In the genomic region with DNA sequence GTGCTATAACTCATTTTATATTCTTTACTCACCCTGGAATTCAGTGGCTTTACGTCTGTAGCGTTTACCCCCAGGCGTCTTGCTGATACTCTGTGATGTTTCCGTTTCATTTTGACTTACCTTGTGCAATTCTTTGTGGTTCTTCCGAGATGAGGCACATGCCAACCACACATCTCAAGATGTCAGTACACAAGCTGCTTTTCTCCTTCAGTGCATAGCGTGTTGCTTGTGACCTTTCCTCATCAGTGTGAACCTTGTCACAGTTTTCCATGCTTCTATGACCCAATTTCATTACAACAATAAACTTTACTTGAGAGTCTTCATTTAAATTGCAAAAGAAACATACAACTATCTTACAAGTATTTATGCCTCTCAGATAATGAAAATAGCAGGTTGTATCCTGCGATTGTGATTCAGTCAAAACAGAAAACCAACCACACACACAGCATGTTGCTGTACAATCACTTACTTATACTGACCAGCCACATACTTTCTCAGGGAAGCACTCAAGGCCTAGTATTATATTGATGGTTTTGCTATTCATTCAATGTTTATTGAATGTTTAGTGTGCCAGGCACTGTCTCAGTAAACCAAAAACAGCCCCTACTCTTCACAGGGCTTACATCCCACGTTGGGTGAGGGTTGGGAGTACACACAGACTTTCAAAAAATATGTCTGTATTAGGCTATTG, we compare ENCODE assay signal across 8 cellular contexts. TPM values are rescaled to one million over a fixed set of nuclear protein-coding genes. Genes with fewer than 3 reads are reported as not detected.
DNase-seq lines count a peak whose midpoint lies in the region; ATAC-seq and TF ChIP-seq lines count a peak whose summit lies in the region.

No MANE protein-coding gene starts in this region.

- no TSS peak for BruUV-seq in IMR-90 (replicated peaks; lab: Mats Ljungman, UMichigan)

- H3K4ac ChIP-seq in IMR-90 (ENCODE audit: low read depth, low read length): peak overlapping the region; percentile 12

- peak overlapping the region; percentile 30 for H2BK120ac ChIP-seq in IMR-90 (ENCODE audit: low read depth, low read length)

- H3K4me1 Mint-ChIP-seq in natural killer cell treated with Interleukin-12 subunit alpha and Interleukin-12 subunit beta and Interleukin-15 and Interleukin-18, amount 100 ng/mL, for 72 hours (ENCODE audit: low read depth in 2 of 2): peaks cover 36 to 50% of the 10 kb centered on the region in 2 donors

- H4K5ac ChIP-seq in IMR-90 (ENCODE audit: low read depth, low read length): peak overlapping the region; percentile 34; the same call in 1 of the 2 replicates

- H3K27me3 ChIP-seq in IMR-90 (ENCODE audit: control insufficient read depth, insufficient read depth, low read length): no peaks in the 10 kb centered on the region

- no peaks in the 10 kb centered on the region for H3K36me3 Mint-ChIP-seq in natural killer cell treated with Interleukin-12 subunit alpha and Interleukin-12 subunit beta and Interleukin-15 and Interleukin-18, amount 100 ng/mL, for 72 hours

- H2AFZ ChIP-seq in IMR-90 (replicated peaks; ENCODE audit: low read length, poor library complexity): peak overlapping the region; percentile 2

- no peak for TF ChIP-seq CTCF in IMR-90 (conservative IDR thresholded peaks at IDR 0.05; ENCODE audit: low read depth, low read length)

- peak overlapping the region; percentile 7; the same call in 1 of the 2 replicates for H3K27ac ChIP-seq in IMR-90 (ENCODE audit: insufficient read depth, low read length)

- H3K18ac ChIP-seq in IMR-90 (ENCODE audit: low read depth, low read length): peak overlapping the region; percentile 45; the same call in 1 of the 2 replicates

- H2BK15ac ChIP-seq in IMR-90 (ENCODE audit: low read depth, low read length): no peak overlapping the region

- no peak overlapping the region for H3K23ac ChIP-seq in IMR-90 (ENCODE audit: low read depth, low read length)

- TF ChIP-seq RAD21 in IMR-90 (IDR thresholded peaks at IDR 0.05; ENCODE audit: low read length): no peak

- H3K9ac ChIP-seq in IMR-90 (ENCODE audit: low read depth, low read length): no peak overlapping the region

- no peaks in the 10 kb centered on the region for H3K79me1 ChIP-seq in IMR-90 (ENCODE audit: low read depth in 1 of 2, low read length in 2 of 2)

- CTCF ChIA-PET in IMR-90 (lab: Yijun Ruan, JAX): interaction anchor here (0.6 to 0.8 kb wide), 2 partner anchors 57 to 1184 kb away, joined by 3 to 8 read pairs; no protein-coding TSS in a partner anchor

- peak overlapping the region; percentile 85 for H3K4me2 ChIP-seq in IMR-90 (ENCODE audit: low read depth, low read length)

- H3K56ac ChIP-seq in IMR-90 (ENCODE audit: extremely low read depth, insufficient read depth, low read length): no peak overlapping the region

- H3K36me3 ChIP-seq in IMR-90 (ENCODE audit: control insufficient read depth, insufficient read depth, low read length): no peaks in the 10 kb centered on the region

- no peak overlapping the region for H2AK9ac ChIP-seq in IMR-90 (replicated peaks; ENCODE audit: low read depth, low read length, poor library complexity)

- no peak overlapping the region for H2BK20ac ChIP-seq in IMR-90 (ENCODE audit: low read depth, low read length)

- peaks cover 3% of the 10 kb centered on the region; the same call in 1 of the 2 replicates for H3K9me1 ChIP-seq in IMR-90 (ENCODE audit: insufficient read depth, low read length)

- no peak overlapping the region; the same call in 1 of the 2 replicates for H2AK5ac ChIP-seq in IMR-90 (ENCODE audit: low read depth, low read length)

- DNase-seq in CD1c-positive myeloid dendritic cell (ENCODE audit: extremely low spot score) (peak; percentile 66), IMR-90 (peak; percentile 62), activated T-cell treated with anti-CD3 and anti-CD28 coated beads for 24 hours (ENCODE audit: low read depth) (peak; percentile 55), NCI-H1694 (lab: John Stamatoyannopoulos, UW) (no peak), GM03348 (ENCODE audit: low spot score) (no peak), HUDEP-2 (lab: John Stamatoyannopoulos, UW; ENCODE audit: unreplicated experiment in 76 of 76) (no peak)
- DNase-seq in natural killer cell treated with Interleukin-12 subunit alpha and Interleukin-12 subunit beta and Interleukin-15 and Interleukin-18, amount 100 ng/mL, for 72 hours (ENCODE audit: low spot score): peak; percentile 85

- H3K4me3 ChIP-seq in IMR-90 (ENCODE audit: insufficient read depth, low read depth, low read length): no peak overlapping the region

- ATAC-seq in GM21390 (IDR thresholded peaks at IDR 0.05; ENCODE audit: unreplicated experiment) (peak; percentile 81), IMR-90 (ENCODE audit: low read depth) (no peak)
- peak; percentile 78 to 86 for ATAC-seq in natural killer cell treated with Interleukin-12 subunit alpha and Interleukin-12 subunit beta and Interleukin-15 and Interleukin-18, amount 100 ng/mL, for 72 hours

- no peak overlapping the region for H4K8ac ChIP-seq in IMR-90 (ENCODE audit: low read depth in 2 of 2, low read length in 2 of 2)

- H3K14ac ChIP-seq in IMR-90 (replicated peaks; ENCODE audit: low read depth, low read length): peak overlapping the region; percentile 19

- H3K9me3 ChIP-seq in IMR-90 (ENCODE audit: control insufficient read depth, insufficient read depth, low read length): no peaks in the 10 kb centered on the region

- H3K27me3 Mint-ChIP-seq in natural killer cell treated with Interleukin-12 subunit alpha and Interleukin-12 subunit beta and Interleukin-15 and Interleukin-18, amount 100 ng/mL, for 72 hours: no peaks in the 10 kb centered on the region

- dilution Hi-C loops in IMR-90 (cut with HindIII; ENCODE audit: low sequenced_read_pairs, unreplicated experiment): no loop called here

- WGBS in IMR-90 (ENCODE audit: extremely low coverage in 2 of 2, insufficient read length in 1 of 2), 2 experiments: 63% methylated on average over 6 of the region's 8 CpGs; no CpG with 5 or more reads in 1 of the 2 experiments

- POLR2A ChIA-PET in IMR-90 (lab: Charles Lee; ENCODE audit: unreplicated experiment): no interaction called here

- H3K4me1 ChIP-seq in IMR-90 (ENCODE audit: control insufficient read depth, insufficient read depth, low read length): peaks cover 7% of the 10 kb centered on the region

- TF ChIP-seq POLR2A in IMR-90 (IDR thresholded peaks at IDR 0.05; ENCODE audit: low read depth, low read length): no peak

- in situ Hi-C loops in IMR-90 (cut with MboI; ENCODE audit: low sequenced_read_pairs): no loop called here

- H4K91ac ChIP-seq in IMR-90 (ENCODE audit: insufficient read depth, low read depth, low read length): no peak overlapping the region; the same call in 1 of the 2 replicates

- intact Hi-C loops in IMR-90 (cut with micrococcal nuclease): no loop called here

- H3K9me3 Mint-ChIP-seq in natural killer cell treated with Interleukin-12 subunit alpha and Interleukin-12 subunit beta and Interleukin-15 and Interleukin-18, amount 100 ng/mL, for 72 hours: no peaks in the 10 kb centered on the region

- H3K4me3 Mint-ChIP-seq in natural killer cell treated with Interleukin-12 subunit alpha and Interleukin-12 subunit beta and Interleukin-15 and Interleukin-18, amount 100 ng/mL, for 72 hours: peak overlapping the region; percentile 55

- H2BK5ac ChIP-seq in IMR-90 (ENCODE audit: low read depth, low read length, poor library complexity, severe bottlenecking): peak overlapping the region; percentile 10

- peak overlapping the region; percentile 78 to 82 for H3K27ac Mint-ChIP-seq in natural killer cell treated with Interleukin-12 subunit alpha and Interleukin-12 subunit beta and Interleukin-15 and Interleukin-18, amount 100 ng/mL, for 72 hours

- H4K20me1 ChIP-seq in IMR-90 (ENCODE audit: insufficient read depth, low read length): no peaks in the 10 kb centered on the region

TF ChIP-seq in IMR-90, 13 proteins besides CTCF, POLR2A, EP300 and RAD21:
- TF ChIP-seq RCOR1 (IDR thresholded peaks at IDR 0.05; ENCODE audit: insufficient replicate concordance, low read length) (no peak), BHLHE40 (IDR thresholded peaks at IDR 0.05; ENCODE audit: low read depth, low read length) (peak; percentile 62), CHD1 (IDR thresholded peaks at IDR 0.05; ENCODE audit: low read depth, low read length) (no peak), MXI1 (IDR thresholded peaks at IDR 0.05; ENCODE audit: borderline replicate concordance, low read depth, low read length) (no peak), MAZ (IDR thresholded peaks at IDR 0.05; ENCODE audit: borderline replicate concordance, low read depth, low read length) (no peak), SMC3 (IDR thresholded peaks at IDR 0.05; ENCODE audit: low read depth, low read length) (no peak), MAFK (IDR thresholded peaks at IDR 0.05; ENCODE audit: low read depth, low read length) (no peak), FOS (IDR thresholded peaks at IDR 0.05; ENCODE audit: low read depth, low read length) (no peak), NFE2L2 (IDR thresholded peaks at IDR 0.05; ENCODE audit: low read depth, low read length) (no peak), RFX5 (IDR thresholded peaks at IDR 0.05; ENCODE audit: low read depth, low read length) (no peak), CEBPB (IDR thresholded peaks at IDR 0.05; ENCODE audit: low read depth, low read length) (peak; percentile 74)
- TF ChIP-seq, protein P1, sequence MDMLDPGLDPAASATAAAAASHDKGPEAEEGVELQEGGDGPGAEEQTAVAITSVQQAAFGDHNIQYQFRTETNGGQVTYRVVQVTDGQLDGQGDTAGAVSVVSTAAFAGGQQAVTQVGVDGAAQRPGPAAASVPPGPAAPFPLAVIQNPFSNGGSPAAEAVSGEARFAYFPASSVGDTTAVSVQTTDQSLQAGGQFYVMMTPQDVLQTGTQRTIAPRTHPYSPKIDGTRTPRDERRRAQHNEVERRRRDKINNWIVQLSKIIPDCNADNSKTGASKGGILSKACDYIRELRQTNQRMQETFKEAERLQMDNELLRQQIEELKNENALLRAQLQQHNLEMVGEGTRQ (IDR thresholded peaks at IDR 0.05; ENCODE audit: low read depth, low read length): no peak
- TF ChIP-seq, protein P2, sequence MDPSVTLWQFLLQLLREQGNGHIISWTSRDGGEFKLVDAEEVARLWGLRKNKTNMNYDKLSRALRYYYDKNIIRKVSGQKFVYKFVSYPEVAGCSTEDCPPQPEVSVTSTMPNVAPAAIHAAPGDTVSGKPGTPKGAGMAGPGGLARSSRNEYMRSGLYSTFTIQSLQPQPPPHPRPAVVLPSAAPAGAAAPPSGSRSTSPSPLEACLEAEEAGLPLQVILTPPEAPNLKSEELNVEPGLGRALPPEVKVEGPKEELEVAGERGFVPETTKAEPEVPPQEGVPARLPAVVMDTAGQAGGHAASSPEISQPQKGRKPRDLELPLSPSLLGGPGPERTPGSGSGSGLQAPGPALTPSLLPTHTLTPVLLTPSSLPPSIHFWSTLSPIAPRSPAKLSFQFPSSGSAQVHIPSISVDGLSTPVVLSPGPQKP (IDR thresholded peaks at IDR 0.05; ENCODE audit: borderline replicate concordance, low read depth, low read length): no peak
TF ChIP-seq in IMR-90: peak in this region for 2.

RNA-seq across cellular contexts. Expression of a gene that starts 4.6 kb away (rescaled TPM):
- total RNA-seq in IMR-90 (2012; rRNA removed): 170 and 181 TPM in 2 replicates
- polyA plus RNA-seq in IMR-90 (2012; rRNA removed): 25.2 and 29.3 TPM in 2 replicates
- 6.6 and 8.7 TPM in 2 replicates for polyA plus RNA-seq in IMR-90 (2012; cell fraction: cytosol; rRNA removed)
- polyA plus RNA-seq in IMR-90 (2012; cell fraction: nucleus; rRNA removed; ENCODE audit: low replicate concordance): 7.5 and 56.1 TPM in 2 replicates
- total RNA-seq in natural killer cell treated with Interleukin-12 subunit alpha and Interleukin-12 subunit beta and Interleukin-15 and Interleukin-18, amount 100 ng/mL, for 72 hours: 100 to 1,000 TPM; 119 to 162 TPM

Comparison
In these comparisons a context has a peak if more than half of its experiments do, and no peak if none do; other contexts are left out.
1. DNase-seq: peak in CD1c-positive myeloid dendritic cell (single experiment), IMR-90 (single experiment), activated T-cell treated with anti-CD3 and anti-CD28 coated beads for 24 hours (single experiment) and natural killer cell treated with Interleukin-12 subunit alpha and Interleukin-12 subunit beta and Interleukin-15 and Interleukin-18, amount 100 ng/mL, for 72 hours (single experiment); none in NCI-H1694 (single experiment), GM03348 (single experiment) and HUDEP-2 (0 of 76).